25 cellular contexts compared by ENCODE assay signal in genomic region chr6:33776764-33777163, GRCh38. TPM values are rescaled to one million over a fixed set of nuclear protein-coding genes. Genes with fewer than 3 reads are reported as not detected.
DNase-seq lines count a peak whose midpoint lies in the region; ATAC-seq and FAIRE-seq lines count a peak whose summit lies in the region.
"Had no signal": no experiment of that assay in that cellular context is flagged by ENCODE, and none has a peak within 500 bp of the region (broad histone marks: within the 10 kb centered on the region; RNA-seq: fewer than 3 reads in every experiment).

No MANE protein-coding gene starts in this region.

- H3K18ac ChIP-seq in mesenchymal stem cell (ENCODE audit: low read depth in 1 of 2, low read length in 2 of 2), result no peak overlapping the region

- no peak overlapping the region for H3K4me3 ChIP-seq in mesenchymal stem cell (ENCODE audit: insufficient read depth in 1 of 2, low read depth in 1 of 2, low read length in 2 of 2)
- H3K4me3 ChIP-seq: A549; BLaER1 treated with 17β-estradiol and CSF1 and Interleukin-3, amounts not matched to agents 10 nM and 100 nM; HAP-1 had no signal

- H3K27ac Mint-ChIP-seq in stimulated activated effector memory CD8-positive, alpha-beta T cell treated with anti-CD3 and anti-CD28 coated beads, Interleukin-12 subunit alpha, Interleukin-12 subunit beta, amount 100 ng/mL, for 72 hours, result peak overlapping the region; percentile 12
- H3K27ac Mint-ChIP-seq: CD4-positive, alpha-beta T cell; HFFc6 had no signal

- H4K8ac ChIP-seq in mesenchymal stem cell (ENCODE audit: low read length), result no peak overlapping the region

- peak overlapping the region; percentile 6 for H2AK5ac ChIP-seq in mesenchymal stem cell (ENCODE audit: low read length, severe bottlenecking)

- no peak overlapping the region for H2BK5ac ChIP-seq in mesenchymal stem cell (ENCODE audit: low read depth, low read length, poor library complexity, severe bottlenecking)

- H3K27me3 ChIP-seq in mesenchymal stem cell (ENCODE audit: control insufficient read depth in 1 of 2, insufficient read depth in 1 of 2, low read length in 2 of 2), result no peaks in the 10 kb centered on the region
- H3K27me3 ChIP-seq: BE2C; BLaER1 treated with 17β-estradiol and CSF1 and Interleukin-3, amounts not matched to agents 10 nM and 100 nM had no signal

- H3K9me3 Mint-ChIP-seq in stimulated activated effector memory CD8-positive, alpha-beta T cell treated with anti-CD3 and anti-CD28 coated beads, Interleukin-12 subunit alpha, Interleukin-12 subunit beta, amount 100 ng/mL, for 72 hours, result no peaks in the 10 kb centered on the region
- H3K9me3 Mint-ChIP-seq: CD14-positive monocyte; CD4-positive, alpha-beta T cell; CD8-positive, alpha-beta memory T cell; HFFc6 had no signal

- H3K4me1 Mint-ChIP-seq in stimulated activated effector memory CD8-positive, alpha-beta T cell treated with anti-CD3 and anti-CD28 coated beads, Interleukin-12 subunit alpha, Interleukin-12 subunit beta, amount 100 ng/mL, for 72 hours, result peaks cover 13% of the 10 kb centered on the region

- FAIRE-seq in HTR-8/SVneo (lab: Jason Lieb, UNC), result peak; percentile 16
- FAIRE-seq: A549, D721Med, GM12891, GM18507, H54 had no signal

- H2BK120ac ChIP-seq in mesenchymal stem cell (ENCODE audit: low read depth, low read length), result no peak overlapping the region

- H3K4me3 Mint-ChIP-seq in stimulated activated effector memory CD8-positive, alpha-beta T cell treated with anti-CD3 and anti-CD28 coated beads, Interleukin-12 subunit alpha, Interleukin-12 subunit beta, amount 100 ng/mL, for 72 hours, result no peak overlapping the region
- H3K4me3 Mint-ChIP-seq: CD14-positive monocyte; CD4-positive, alpha-beta T cell; CD8-positive, alpha-beta memory T cell; HFFc6 had no signal

- H2AFZ ChIP-seq in mesenchymal stem cell (ENCODE audit: low read depth, low read length), result no peak overlapping the region

- DNase-seq in HTR-8/SVneo (ENCODE audit: insufficient read length, low spot score) (no peak), mesenchymal stem cell (no peak), EL (no peak), UCSD-AML1 (lab: John Stamatoyannopoulos, UW; ENCODE audit: unreplicated experiment) (no peak)
- DNase-seq in stimulated activated effector memory CD8-positive, alpha-beta T cell treated with anti-CD3 and anti-CD28 coated beads, Interleukin-12 subunit alpha, Interleukin-12 subunit beta, amount 100 ng/mL, for 72 hours (ENCODE audit: low spot score in 2 of 2), result no peak
- DNase-seq: 8988T; ACHN; AML-193; CD4-positive, alpha-beta T cell; CD8-positive, alpha-beta memory T cell; DMS 273 treated with DMSO at 0.1 percent for 48 hours; DMS79; GF-D8; GOT3; HFFc6 had no signal

- peaks cover 56% of the 10 kb centered on the region for H3K4me1 ChIP-seq in mesenchymal stem cell (ENCODE audit: control insufficient read depth, insufficient read depth, low read depth, low read length)

- peaks cover 94% of the 10 kb centered on the region for H3K36me3 Mint-ChIP-seq in stimulated activated effector memory CD8-positive, alpha-beta T cell treated with anti-CD3 and anti-CD28 coated beads, Interleukin-12 subunit alpha, Interleukin-12 subunit beta, amount 100 ng/mL, for 72 hours

- H3K23ac ChIP-seq in mesenchymal stem cell (ENCODE audit: low read length in 2 of 2), result no peak overlapping the region

- no peak overlapping the region for H3K4me2 ChIP-seq in mesenchymal stem cell (ENCODE audit: low read length, poor library complexity, severe bottlenecking)
- H3K4me2 ChIP-seq: A549; BLaER1 treated with 17β-estradiol and CSF1 and Interleukin-3, amounts not matched to agents 10 nM and 100 nM had no signal

- H3K36me3 ChIP-seq in mesenchymal stem cell (ENCODE audit: control insufficient read depth in 1 of 2, insufficient read depth in 2 of 2, low read depth in 1 of 2, low read length in 2 of 2), result peaks cover 80 to 95% of the 10 kb centered on the region in 2 experiments

- peak overlapping the region; percentile 16 for H4K91ac ChIP-seq in mesenchymal stem cell (ENCODE audit: low read length)

- 90% methylated on average over 13 of the region's 13 CpGs for WGBS in mesenchymal stem cell

- H3K14ac ChIP-seq in mesenchymal stem cell (ENCODE audit: low read length in 2 of 2), result no peak overlapping the region

- no peak overlapping the region for H2BK15ac ChIP-seq in mesenchymal stem cell (ENCODE audit: low read depth, poor library complexity, severe bottlenecking)

- H3K79me1 ChIP-seq in mesenchymal stem cell (replicated peaks; ENCODE audit: low read length, poor library complexity, severe bottlenecking), result peaks cover 26% of the 10 kb centered on the region

- no peak overlapping the region for H3K4ac ChIP-seq in mesenchymal stem cell (ENCODE audit: low read depth in 1 of 2, low read length in 2 of 2)

- no peak overlapping the region for H3K27ac ChIP-seq in mesenchymal stem cell (ENCODE audit: low read length, poor library complexity, severe bottlenecking)
- H3K27ac ChIP-seq: A549; BLaER1 treated with 17β-estradiol and CSF1 and Interleukin-3, amounts not matched to agents 10 nM and 100 nM had no signal

- no peak overlapping the region for H2BK12ac ChIP-seq in mesenchymal stem cell (ENCODE audit: low read length in 2 of 2)

- no peak overlapping the region for H3K9ac ChIP-seq in mesenchymal stem cell (ENCODE audit: low read length)

- no peak for ATAC-seq in stimulated activated effector memory CD8-positive, alpha-beta T cell treated with anti-CD3 and anti-CD28 coated beads, Interleukin-12 subunit alpha, Interleukin-12 subunit beta, amount 100 ng/mL, for 72 hours
- no peak for ATAC-seq in HG03095 (IDR thresholded peaks at IDR 0.05; ENCODE audit: unreplicated experiment)
- ATAC-seq: A549 had no signal

- no peaks in the 10 kb centered on the region for H3K9me3 ChIP-seq in mesenchymal stem cell (ENCODE audit: control insufficient read depth, low read length)
- H3K9me3 ChIP-seq: A549; BE2C; BLaER1 treated with 17β-estradiol and CSF1 and Interleukin-3, amounts not matched to agents 10 nM and 100 nM; HAP-1 had no signal

RNA-seq across cellular contexts. Expression of gene LEMD2, which starts 12.2 kb away (rescaled TPM):
- 37.2 TPM for polyA plus RNA-seq in mesenchymal stem cell (2013, experiment 1 of 2)
- 35.9 TPM for polyA plus RNA-seq in mesenchymal stem cell (2013, experiment 2 of 2)

RNA-seq across cellular contexts. Expression of gene MLN, which starts 27.0 kb away (rescaled TPM):
- not detected for polyA plus RNA-seq in mesenchymal stem cell (2013, experiment 1 of 2)
- polyA plus RNA-seq in mesenchymal stem cell (2013, experiment 2 of 2), result not detected
- polyA plus RNA-seq: A549; CD14-positive monocyte; CD8-positive, alpha-beta memory T cell had no signal

RNA-seq across cellular contexts. Expression of gene IP6K3, which starts 30.1 kb away (rescaled TPM):
- polyA plus RNA-seq in mesenchymal stem cell (2013, experiment 1 of 2), result 6.7 TPM
- 6.5 TPM for polyA plus RNA-seq in mesenchymal stem cell (2013, experiment 2 of 2)
- polyA plus RNA-seq: CD14-positive monocyte; CD8-positive, alpha-beta memory T cell had no signal
